ENCODE assay signal across 26 cellular contexts in genomic region chr7:126441745-126442144, GRCh38.
"Had no signal": no experiment of that assay in that cellular context is flagged by ENCODE, and none has a peak within 500 bp of the region (broad histone marks: within the 10 kb centered on the region; RNA-seq: fewer than 3 reads in every experiment).

No MANE protein-coding gene starts in this region.

- DNase-seq: colonic mucosa; cortex of kidney; effector CD8-positive, alpha-beta T cell; effector memory CD8-positive, alpha-beta T cell; endodermal cell; erythroblast; esophagus squamous epithelium; foreskin fibroblast; foreskin melanocyte; gastrocnemius medialis; glutamatergic neuron; head of caudate nucleus; heart right ventricle; hypothalamus; immature natural killer cell; islet precursor cell; kidney; kidney glomerular epithelial cell; left lung; left ventricle myocardium superior; lower lobe of right lung; mesenchymal stem cell; naive thymus-derived CD4-positive, alpha-beta T cell had no signal

- H3K4me1 Mint-ChIP-seq: immature natural killer cell; naive thymus-derived CD4-positive, alpha-beta T cell had no signal

- H3K4me3 Mint-ChIP-seq: dendritic cell treated with granulocyte-macrophage colony-stimulating factor and Interleukin-4, amounts not matched to agents 40 ng/mL and 50 ng/mL, for 4 days; effector memory CD8-positive, alpha-beta T cell; endodermal cell; immature natural killer cell; naive thymus-derived CD4-positive, alpha-beta T cell had no signal

- ATAC-seq: effector memory CD8-positive, alpha-beta T cell; esophagus mucosa; gastrocnemius medialis; heart right ventricle; left lung; left ventricle myocardium superior; lower lobe of right lung; naive thymus-derived CD4-positive, alpha-beta T cell had no signal

- H3K9me3 ChIP-seq: colonic mucosa, esophagus squamous epithelium, gastrocnemius medialis, heart right ventricle, left lung, lower lobe of right lung had no signal

- H3K36me3 Mint-ChIP-seq: immature natural killer cell; naive thymus-derived CD4-positive, alpha-beta T cell had no signal

- H3K4me1 ChIP-seq: colonic mucosa, esophagus squamous epithelium, gastrocnemius medialis, left lung, lower lobe of right lung had no signal

- H3K27me3 Mint-ChIP-seq: dendritic cell treated with granulocyte-macrophage colony-stimulating factor and Interleukin-4, amounts not matched to agents 40 ng/mL and 50 ng/mL, for 4 days; effector memory CD8-positive, alpha-beta T cell; naive thymus-derived CD4-positive, alpha-beta T cell had no signal

- H3K4me3 ChIP-seq: colonic mucosa, esophagus squamous epithelium, gastrocnemius medialis, heart right ventricle, left lung, lower lobe of right lung had no signal

- H3K27me3 ChIP-seq: colonic mucosa, esophagus squamous epithelium, gastrocnemius medialis, heart right ventricle, left lung had no signal

- H3K27ac Mint-ChIP-seq: dendritic cell treated with granulocyte-macrophage colony-stimulating factor and Interleukin-4, amounts not matched to agents 40 ng/mL and 50 ng/mL, for 4 days; effector memory CD8-positive, alpha-beta T cell; endodermal cell; immature natural killer cell; naive thymus-derived CD4-positive, alpha-beta T cell had no signal

- H3K36me3 ChIP-seq: colonic mucosa, esophagus squamous epithelium, gastrocnemius medialis, heart right ventricle, left lung, lower lobe of right lung had no signal

- H3K9me3 Mint-ChIP-seq: dendritic cell treated with granulocyte-macrophage colony-stimulating factor and Interleukin-4, amounts not matched to agents 40 ng/mL and 50 ng/mL, for 4 days; effector memory CD8-positive, alpha-beta T cell; endodermal cell had no signal

- H3K27ac ChIP-seq: colonic mucosa, epithelial cell of prostate, esophagus squamous epithelium, gastrocnemius medialis, heart right ventricle, left lung, lower lobe of right lung had no signal
